Comparison of ENCODE assay signal across 1 cellular context in the genomic region with DNA sequence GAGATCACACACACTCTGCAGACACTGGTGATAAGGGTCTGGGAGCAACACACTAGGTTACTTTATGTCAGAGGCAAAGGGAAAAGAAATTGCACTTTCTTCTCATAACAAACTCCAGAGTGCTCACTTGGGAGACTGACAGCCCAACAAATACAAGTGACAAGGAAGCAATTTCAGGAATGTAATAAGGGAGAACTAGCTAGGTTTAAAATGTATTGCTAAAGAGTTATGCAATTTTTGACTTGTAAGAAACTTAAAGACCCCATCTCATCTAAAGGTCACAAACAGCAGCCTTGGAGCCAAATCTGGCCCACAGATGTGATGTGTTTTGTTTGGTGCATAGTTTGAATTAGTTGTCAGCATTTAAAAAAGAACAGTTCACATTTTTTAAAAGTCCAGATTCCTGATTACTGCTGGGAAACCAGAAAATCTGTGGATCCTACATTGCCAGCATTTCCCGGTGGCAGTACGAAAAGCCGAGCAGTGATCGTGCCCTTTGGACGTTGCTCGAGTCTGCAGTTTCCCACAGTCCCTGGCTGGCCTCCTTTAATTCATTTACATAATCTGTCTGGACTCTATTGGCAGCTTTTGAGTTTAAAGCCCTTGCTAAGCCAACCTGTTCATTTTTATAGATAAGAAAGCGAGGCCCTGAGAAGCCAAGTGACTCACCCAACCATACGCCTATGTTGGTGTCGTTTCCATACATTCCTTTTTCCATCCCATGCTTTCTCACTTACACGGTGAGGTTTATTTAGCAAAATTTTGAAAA.
TF ChIP-seq lines count a peak whose summit lies in the region.

No MANE protein-coding gene starts in this region.

TF ChIP-seq in SK-N-SH treated with all-trans-retinoic acid at 6 μM for 48 hours, 23 proteins besides CTCF, POLR2A, EP300 and RAD21 (continued from another document):
- TF ChIP-seq, protein P1, sequence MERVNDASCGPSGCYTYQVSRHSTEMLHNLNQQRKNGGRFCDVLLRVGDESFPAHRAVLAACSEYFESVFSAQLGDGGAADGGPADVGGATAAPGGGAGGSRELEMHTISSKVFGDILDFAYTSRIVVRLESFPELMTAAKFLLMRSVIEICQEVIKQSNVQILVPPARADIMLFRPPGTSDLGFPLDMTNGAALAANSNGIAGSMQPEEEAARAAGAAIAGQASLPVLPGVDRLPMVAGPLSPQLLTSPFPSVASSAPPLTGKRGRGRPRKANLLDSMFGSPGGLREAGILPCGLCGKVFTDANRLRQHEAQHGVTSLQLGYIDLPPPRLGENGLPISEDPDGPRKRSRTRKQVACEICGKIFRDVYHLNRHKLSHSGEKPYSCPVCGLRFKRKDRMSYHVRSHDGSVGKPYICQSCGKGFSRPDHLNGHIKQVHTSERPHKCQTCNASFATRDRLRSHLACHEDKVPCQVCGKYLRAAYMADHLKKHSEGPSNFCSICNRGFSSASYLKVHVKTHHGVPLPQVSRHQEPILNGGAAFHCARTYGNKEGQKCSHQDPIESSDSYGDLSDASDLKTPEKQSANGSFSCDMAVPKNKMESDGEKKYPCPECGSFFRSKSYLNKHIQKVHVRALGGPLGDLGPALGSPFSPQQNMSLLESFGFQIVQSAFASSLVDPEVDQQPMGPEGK (CRISPR knock-in tag; IDR thresholded peaks at IDR 0.05; ENCODE audit: borderline replicate concordance) = no peak
- TF ChIP-seq ZNF70 (CRISPR knock-in tag; IDR thresholded peaks at IDR 0.05) (no peak), TOX (CRISPR knock-in tag; IDR thresholded peaks at IDR 0.05; ENCODE audit: borderline replicate concordance) (no peak)
